In the genomic region with DNA sequence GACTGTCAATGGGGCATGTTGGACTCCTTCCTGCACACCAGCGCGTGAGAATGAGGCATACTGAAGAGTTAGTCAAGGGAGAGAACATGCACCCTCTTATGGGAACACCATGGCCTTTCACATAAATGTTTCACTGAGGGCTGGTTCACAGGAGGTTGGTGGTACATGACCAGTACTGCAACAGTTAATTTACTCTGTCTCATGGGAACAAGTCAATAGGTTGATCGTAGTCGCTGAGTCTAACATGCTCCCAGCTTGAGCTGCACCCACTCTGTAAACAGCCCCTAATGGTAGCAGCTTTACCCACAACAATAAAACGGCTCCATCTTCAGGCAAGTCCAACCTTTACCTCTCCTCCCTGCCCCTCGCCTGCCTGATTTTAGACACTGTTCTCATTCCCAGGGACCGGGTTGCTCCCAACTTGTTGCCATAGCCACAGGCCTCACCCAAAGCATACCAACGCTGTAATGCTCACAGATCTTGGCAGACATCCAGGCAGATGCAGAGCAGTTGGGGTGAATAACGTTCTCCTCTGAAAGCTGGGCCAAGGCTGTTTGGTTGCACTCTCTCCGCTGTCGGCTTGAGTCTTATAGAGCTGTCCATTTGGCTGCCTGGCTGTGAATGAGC, we compare ENCODE assay signal across 8 cellular contexts.
A peak's percentile ranks its signal among the peaks of the same experiment; 100 is the strongest.
DNase-seq lines count a peak whose midpoint lies in the region; ATAC-seq, FAIRE-seq and TF ChIP-seq lines count a peak whose summit lies in the region.

No MANE protein-coding gene starts in this region.

- H4K20me1 ChIP-seq in GM12878 (ENCODE audit: control insufficient read depth, insufficient read depth): no peaks in the 10 kb centered on the region
- H4K20me1 ChIP-seq in keratinocyte (ENCODE audit: control insufficient read depth, extremely low read depth, insufficient read depth, low read length): no peaks in the 10 kb centered on the region

- RAD21 ChIA-PET in GM12878 (lab: Charles Lee; ENCODE audit: unreplicated experiment): no interaction called here

- TF ChIP-seq POLR2A in GM12878 (IDR thresholded peaks at IDR 0.05; ENCODE audit: low read depth, low read length): no peak

- no TSS peak for BruUV-seq in GM12878 (replicated peaks; lab: Mats Ljungman, UMichigan)

- POLR2A ChIA-PET in GM12878 (lab: Charles Lee): interaction anchor here (0.6 kb wide), 1 partner anchor 42 kb away, joined by 3 read pairs; no protein-coding TSS in a partner anchor

- TF ChIP-seq CTCF in GM12878 (IDR thresholded peaks at IDR 0.05 in 2 of 3, conservative IDR thresholded peaks at IDR 0.05 in 1 of 3; ENCODE audit: control insufficient read depth in 2 of 3, extremely low read depth in 1 of 3, insufficient read depth in 1 of 3, low read depth in 3 of 3, low read length in 3 of 3) (no peak), keratinocyte (optimal IDR thresholded peaks at IDR 0.05 in 1 of 3, IDR thresholded peaks at IDR 0.05 in 1 of 3, conservative IDR thresholded peaks at IDR 0.05 in 1 of 3; ENCODE audit: extremely low read depth in 1 of 3, insufficient read depth in 2 of 3, low read length in 3 of 3) (peak; percentile 21 to 55 (median 23))

- in situ Hi-C loops in GM12878 (cut with MboI): no loop called here

- dilution Hi-C loops in keratinocyte (cut with MboI; ENCODE audit: extremely low pct_ligation_motif_present, low sequenced_read_pairs): no loop called here

- no peaks in the 10 kb centered on the region for H3K9me1 ChIP-seq in keratinocyte (ENCODE audit: control insufficient read depth, extremely low read depth, insufficient read depth, low read length)

- no peaks in the 10 kb centered on the region for H3K79me2 ChIP-seq in GM12878 (ENCODE audit: control insufficient read depth, insufficient read depth, low read length)
- H3K79me2 ChIP-seq in keratinocyte (ENCODE audit: control insufficient read depth, insufficient read depth, low read length): no peaks in the 10 kb centered on the region

- TF ChIP-seq RAD21 in GM12878 (IDR thresholded peaks at IDR 0.05; ENCODE audit: insufficient read depth, low read depth, low read length): peak; percentile 31; the same call in 1 of the 2 replicates

- TF ChIP-seq EP300 in GM12878 (IDR thresholded peaks at IDR 0.05; ENCODE audit: borderline replicate concordance in 1 of 2, control insufficient read depth in 1 of 2, low read depth in 2 of 2, low read length in 2 of 2): no peak

- no peaks in the 10 kb centered on the region; a peak in 1 of 4 replicates for H3K27me3 ChIP-seq in GM12878 (replicated peaks in 1 of 2; ENCODE audit: control insufficient read depth in 2 of 2, insufficient read depth in 2 of 2, low read length in 1 of 2)
- no peaks in the 10 kb centered on the region for H3K27me3 ChIP-seq in keratinocyte (ENCODE audit: control insufficient read depth, extremely low read depth, insufficient read depth, low read length)

- intact Hi-C loops in GM12878 (cut with micrococcal nuclease; ENCODE audit: unreplicated experiment): no loop called here

- CTCF ChIA-PET in GM12878 (lab: Yijun Ruan, JAX): interaction anchor here (0.8 to 2.8 kb wide), 6 partner anchors 13 to 141 kb away, joined by 3 to 9 read pairs (median 4); no protein-coding TSS in a partner anchor

- H3K9me3 ChIP-seq in GM12878 (replicated peaks; ENCODE audit: control insufficient read depth, insufficient read depth, low read length) (no peaks in the 10 kb centered on the region), keratinocyte (ENCODE audit: control insufficient read depth, low read depth, low read length) (no peaks in the 10 kb centered on the region)

- SMC1A ChIA-PET in GM12878 (lab: Charles Lee; ENCODE audit: uncharacterized antibody, unreplicated experiment): interaction anchor here (1.4 to 1.8 kb wide), 2 partner anchors 18 to 23 kb away, joined by 3 to 5 read pairs; no protein-coding TSS in a partner anchor

- no peak overlapping the region for H3K4me3 ChIP-seq in GM12878
- H3K4me3 ChIP-seq in keratinocyte (ENCODE audit: control insufficient read depth in 2 of 3, extremely low read depth in 1 of 3, insufficient read depth in 2 of 3, low read depth in 1 of 3, low read length in 3 of 3): peak overlapping the region in 1 of 3 experiments; percentile 22

- DNase-seq in DMS79 treated with DMSO at 0.1 percent for 48 hours (lab: John Stamatoyannopoulos, UW): peak; percentile 72
- peak; percentile 91 for DNase-seq in NCI-H2029 (lab: John Stamatoyannopoulos, UW)
- no peak for DNase-seq in GM12878 (ENCODE audit: low read depth, low spot score)
- peak; percentile 94 for DNase-seq in keratinocyte (ENCODE audit: low read depth, low spot score)
- peak; percentile 97 for DNase-seq in stromal cell of bone marrow (ENCODE audit: low read depth)
- DNase-seq in stimulated activated CD4-positive, alpha-beta T cell treated with anti-CD3 and anti-CD28 coated beads, Interleukin-4, amount 100 ng/mL, for 1 hour: no peak

- H2AFZ ChIP-seq in GM12878 (ENCODE audit: control insufficient read depth, low read depth, low read length) (no peak overlapping the region), keratinocyte (ENCODE audit: control insufficient read depth, low read length) (peak overlapping the region; percentile 28)

- ATAC-seq in GM12878 (no peak; the same call in 1 of the 3 replicates), GM19324 (IDR thresholded peaks at IDR 0.05; ENCODE audit: low FRiP score, unreplicated experiment) (no peak), GM18873 (IDR thresholded peaks at IDR 0.05; ENCODE audit: low FRiP score, unreplicated experiment) (no peak)

- H3K27ac ChIP-seq in GM12878 (ENCODE audit: control insufficient read depth, insufficient read depth) (no peak overlapping the region), keratinocyte (ENCODE audit: control insufficient read depth, insufficient read depth, low read length) (peak overlapping the region; percentile 72)

- H3K4me1 ChIP-seq in GM12878 (ENCODE audit: control insufficient read depth, insufficient read depth, low read length): no peaks in the 10 kb centered on the region
- peaks cover 61% of the 10 kb centered on the region for H3K4me1 ChIP-seq in keratinocyte (ENCODE audit: control insufficient read depth, extremely low read depth, insufficient read depth, low read length)

- H3K36me3 ChIP-seq in GM12878 (ENCODE audit: control insufficient read depth in 2 of 2, insufficient read depth in 2 of 2, low read length in 1 of 2) (no peaks in the 10 kb centered on the region), keratinocyte (ENCODE audit: control insufficient read depth in 2 of 2, extremely low read depth in 1 of 2, insufficient read depth in 2 of 2, low read length in 2 of 2) (no peaks in the 10 kb centered on the region)

- H3K9ac ChIP-seq in GM12878 (ENCODE audit: control insufficient read depth, insufficient read depth, low read length) (no peak overlapping the region), keratinocyte (ENCODE audit: control insufficient read depth, extremely low read depth, insufficient read depth, low read length) (peak overlapping the region; percentile 39)

- whole genome bisulfite sequencing in GM12878 (ENCODE audit: insufficient coverage, insufficient replicate concordance, low lambda C conversion rate, missing lambda C conversion rate): 58% methylated on average over 11 of the region's 11 CpGs

- H3K4me2 ChIP-seq in GM12878 (ENCODE audit: control insufficient read depth, insufficient read depth) (no peak overlapping the region), keratinocyte (ENCODE audit: control insufficient read depth, extremely low read depth, insufficient read depth, low read depth, low read length) (peak overlapping the region; percentile 62)

- FAIRE-seq in GM12878 (lab: Jason Lieb, UNC): no peak
- FAIRE-seq in keratinocyte (lab: Jason Lieb, UNC): peak; percentile 76

TF ChIP-seq in GM12878, 131 proteins besides CTCF, POLR2A, EP300 and RAD21:
- TF ChIP-seq, protein P1, sequence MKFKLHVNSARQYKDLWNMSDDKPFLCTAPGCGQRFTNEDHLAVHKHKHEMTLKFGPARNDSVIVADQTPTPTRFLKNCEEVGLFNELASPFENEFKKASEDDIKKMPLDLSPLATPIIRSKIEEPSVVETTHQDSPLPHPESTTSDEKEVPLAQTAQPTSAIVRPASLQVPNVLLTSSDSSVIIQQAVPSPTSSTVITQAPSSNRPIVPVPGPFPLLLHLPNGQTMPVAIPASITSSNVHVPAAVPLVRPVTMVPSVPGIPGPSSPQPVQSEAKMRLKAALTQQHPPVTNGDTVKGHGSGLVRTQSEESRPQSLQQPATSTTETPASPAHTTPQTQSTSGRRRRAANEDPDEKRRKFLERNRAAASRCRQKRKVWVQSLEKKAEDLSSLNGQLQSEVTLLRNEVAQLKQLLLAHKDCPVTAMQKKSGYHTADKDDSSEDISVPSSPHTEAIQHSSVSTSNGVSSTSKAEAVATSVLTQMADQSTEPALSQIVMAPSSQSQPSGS (IDR thresholded peaks at IDR 0.05; ENCODE audit: low read length): peak; percentile 54; the same call in 1 of the 2 replicates
- no peak for TF ChIP-seq MEF2B (IDR thresholded peaks at IDR 0.05; ENCODE audit: partially characterized antibody, poor library complexity, severe bottlenecking)

Comparison
In these comparisons a context has a peak if more than half of its experiments do, and no peak if none do; other contexts are left out.
1. DNase-seq: peak in DMS79 treated with DMSO at 0.1 percent for 48 hours (single experiment), NCI-H2029 (single experiment), keratinocyte (single experiment) and stromal cell of bone marrow (single experiment); none in GM12878 (single experiment) and stimulated activated CD4-positive, alpha-beta T cell treated with anti-CD3 and anti-CD28 coated beads, Interleukin-4, amount 100 ng/mL, for 1 hour (single experiment).
2. CTCF ChIP-seq: peak in keratinocyte (3 of 3); none in GM12878 (0 of 3).